22 cellular contexts compared by ENCODE assay signal in genomic region chr16:29025218-29025617, GRCh38. TPM values are rescaled to one million over a fixed set of nuclear protein-coding genes. Genes with fewer than 3 reads are reported as not detected.
A peak's percentile ranks its signal among the peaks of the same experiment; 100 is the strongest.
DNase-seq lines count a peak whose midpoint lies in the region; ATAC-seq and TF ChIP-seq lines count a peak whose summit lies in the region.
"Had no signal": no experiment of that assay in that cellular context is flagged by ENCODE, and none has a peak within 500 bp of the region (broad histone marks: within the 10 kb centered on the region; RNA-seq: fewer than 3 reads in every experiment).

No MANE protein-coding gene starts in this region.

- H3K36me3 ChIP-seq in CD4-positive, CD25-positive, alpha-beta regulatory T cell (ENCODE audit: control insufficient read depth, insufficient read depth, low read length) = no peaks in the 10 kb centered on the region
- no peaks in the 10 kb centered on the region for H3K36me3 ChIP-seq in naive thymus-derived CD4-positive, alpha-beta T cell (ENCODE audit: control insufficient read depth in 2 of 3, insufficient read depth in 3 of 3, low read length in 3 of 3)
- no peaks in the 10 kb centered on the region for H3K36me3 ChIP-seq in brain microvascular endothelial cell (replicated peaks)
- H3K36me3 ChIP-seq: ovary, right lobe of liver had no signal

- DNase-seq in activated CD4-positive, alpha-beta T cell treated with anti-CD3 and anti-CD28 coated beads for 36 hours = peak; percentile 38
- DNase-seq in activated CD4-positive, alpha-beta T cell treated with anti-CD3 and anti-CD28 coated beads, Interleukin-2, amount 50 U/mL, for 4 hours = no peak
- no peak for DNase-seq in CD4-positive, CD25-positive, alpha-beta regulatory T cell
- DNase-seq in T-helper 17 cell (no peak), brain microvascular endothelial cell (no peak)
- DNase-seq in naive thymus-derived CD4-positive, alpha-beta T cell = peak in 5 of 9 donors; percentile 24 to 49 (median 38)
- DNase-seq: DMS 273 treated with DMSO at 0.1 percent for 48 hours, erythroblast, GF-D8, IMR-90, kidney, NCI-H1694 treated with DMSO at 0.1 percent for 48 hours, NCI-H226, NCI-H82, ovary, right lobe of liver had no signal

- H3K9me3 ChIP-seq in CD4-positive, CD25-positive, alpha-beta regulatory T cell (ENCODE audit: control insufficient read depth in 2 of 2, low read length in 2 of 2) = no peaks in the 10 kb centered on the region
- H3K9me3 ChIP-seq in T-helper 17 cell (ENCODE audit: control insufficient read depth, low read length, poor library complexity, severe bottlenecking) = no peaks in the 10 kb centered on the region
- no peaks in the 10 kb centered on the region for H3K9me3 ChIP-seq in naive thymus-derived CD4-positive, alpha-beta T cell (ENCODE audit: control insufficient read depth in 2 of 3, low read length in 3 of 3)
- H3K9me3 ChIP-seq: ovary, right lobe of liver had no signal

- no peak for TF ChIP-seq CTCF in brain microvascular endothelial cell (IDR thresholded peaks at IDR 0.05; ENCODE audit: low read depth, low read length, missing control alignments)

- CTCF ChIA-PET in activated CD4-positive, alpha-beta T cell treated with anti-CD3 and anti-CD28 coated beads for 36 hours (lab: Charles Lee) = interaction anchor here (1.0 kb wide), 1 partner anchor 97 kb away, joined by 4 read pairs; no protein-coding TSS in a partner anchor
- CTCF ChIA-PET in naive thymus-derived CD4-positive, alpha-beta T cell (lab: Charles Lee) = interaction anchor here (0.5 to 1.2 kb wide), 2 partner anchors 18 to 39 kb away, joined by 3 to 6 read pairs; no protein-coding TSS in a partner anchor

- ATAC-seq in activated CD4-positive, alpha-beta T cell treated with anti-CD3 and anti-CD28 coated beads for 36 hours = no peak
- no peak for ATAC-seq in CD4-positive, CD25-positive, alpha-beta regulatory T cell (ENCODE audit: low read depth in 2 of 2)
- ATAC-seq in T-helper 17 cell = peak; percentile 27
- peak; percentile 32 for ATAC-seq in naive thymus-derived CD4-positive, alpha-beta T cell
- no peak for ATAC-seq in GM18861 (IDR thresholded peaks at IDR 0.05; ENCODE audit: unreplicated experiment)
- no peak for ATAC-seq in GM21447 (IDR thresholded peaks at IDR 0.05; ENCODE audit: unreplicated experiment)
- ATAC-seq: activated CD4-positive, CD25-positive, alpha-beta regulatory T cell treated with anti-CD3 and anti-CD28 coated beads, Interleukin-2, amount 50 U/mL, for 24 hours; right lobe of liver had no signal

- H3K9me3 Mint-ChIP-seq in activated CD4-positive, alpha-beta T cell treated with anti-CD3 and anti-CD28 coated beads for 36 hours (ENCODE audit: low read depth) = no peaks in the 10 kb centered on the region
- H3K9me3 Mint-ChIP-seq in CD4-positive, CD25-positive, alpha-beta regulatory T cell = peaks cover 0 to 1% (median 0%) of the 10 kb centered on the region in 7 donors
- peaks cover 0 to 1% (median 0%) of the 10 kb centered on the region in 11 donors for H3K9me3 Mint-ChIP-seq in naive thymus-derived CD4-positive, alpha-beta T cell

- no peak overlapping the region for H3K27ac ChIP-seq in CD4-positive, CD25-positive, alpha-beta regulatory T cell (ENCODE audit: insufficient read depth, low read length, poor library complexity, severe bottlenecking)
- peak overlapping the region; percentile 46 for H3K27ac ChIP-seq in naive thymus-derived CD4-positive, alpha-beta T cell (ENCODE audit: low read depth, low read length)
- no peak overlapping the region for H3K27ac ChIP-seq in brain microvascular endothelial cell
- H3K27ac ChIP-seq: HL-60, ovary, PC-9, right lobe of liver had no signal

- peaks cover 81% of the 10 kb centered on the region for H3K4me1 Mint-ChIP-seq in activated CD4-positive, alpha-beta T cell treated with anti-CD3 and anti-CD28 coated beads for 36 hours
- peaks cover 5 to 63% (median 27%) of the 10 kb centered on the region in 4 donors for H3K4me1 Mint-ChIP-seq in CD4-positive, CD25-positive, alpha-beta regulatory T cell
- peaks cover 24% of the 10 kb centered on the region for H3K4me1 Mint-ChIP-seq in T-helper 17 cell
- H3K4me1 Mint-ChIP-seq in naive thymus-derived CD4-positive, alpha-beta T cell = peaks cover 36 to 83% (median 62%) of the 10 kb centered on the region in 7 donors
- H3K4me1 Mint-ChIP-seq: B cell had no signal

- no peaks in the 10 kb centered on the region for H3K36me3 Mint-ChIP-seq in activated CD4-positive, alpha-beta T cell treated with anti-CD3 and anti-CD28 coated beads for 36 hours (ENCODE audit: low read depth)
- no peaks in the 10 kb centered on the region for H3K36me3 Mint-ChIP-seq in CD4-positive, CD25-positive, alpha-beta regulatory T cell
- H3K36me3 Mint-ChIP-seq in T-helper 17 cell (ENCODE audit: low read depth) = no peaks in the 10 kb centered on the region
- no peaks in the 10 kb centered on the region for H3K36me3 Mint-ChIP-seq in naive thymus-derived CD4-positive, alpha-beta T cell

- no peaks in the 10 kb centered on the region for H3K27me3 ChIP-seq in CD4-positive, CD25-positive, alpha-beta regulatory T cell (ENCODE audit: control insufficient read depth, insufficient read depth, low read length)
- H3K27me3 ChIP-seq in naive thymus-derived CD4-positive, alpha-beta T cell (ENCODE audit: control insufficient read depth in 2 of 2, insufficient read depth in 2 of 2, low read length in 2 of 2) = no peaks in the 10 kb centered on the region
- no peaks in the 10 kb centered on the region for H3K27me3 ChIP-seq in brain microvascular endothelial cell (replicated peaks)
- H3K27me3 ChIP-seq: ovary, right lobe of liver had no signal

- H3K4me3 ChIP-seq in CD4-positive, CD25-positive, alpha-beta regulatory T cell (ENCODE audit: low read depth, low read length) = no peak overlapping the region
- no peak overlapping the region for H3K4me3 ChIP-seq in naive thymus-derived CD4-positive, alpha-beta T cell (ENCODE audit: low read length)
- H3K4me3 ChIP-seq in brain microvascular endothelial cell (ENCODE audit: low read depth, low read length) = no peak overlapping the region
- H3K4me3 ChIP-seq: ovary, PC-9, right lobe of liver had no signal

- intact Hi-C loops in activated CD4-positive, alpha-beta T cell treated with anti-CD3 and anti-CD28 coated beads for 36 hours (cut with DNase I, micrococcal nuclease) = loop anchor here (5.0 to 10.0 kb wide), 2 partner anchors 53 to 720 kb away; partner anchors contain the start of genes C16orf54 (in 1 of the 2) and SPNS1 (in 1 of the 2)
- intact Hi-C loops in naive thymus-derived CD4-positive, alpha-beta T cell (cut with micrococcal nuclease) = loop anchor here in 1 of 2 donors (2.0 kb wide), 1 partner anchor 50 kb away; the partner anchor contains the start of gene SPNS1

- H3K27me3 Mint-ChIP-seq in activated CD4-positive, alpha-beta T cell treated with anti-CD3 and anti-CD28 coated beads for 36 hours = no peaks in the 10 kb centered on the region
- H3K27me3 Mint-ChIP-seq in CD4-positive, CD25-positive, alpha-beta regulatory T cell = no peaks in the 10 kb centered on the region
- H3K27me3 Mint-ChIP-seq in T-helper 17 cell = no peaks in the 10 kb centered on the region
- H3K27me3 Mint-ChIP-seq in naive thymus-derived CD4-positive, alpha-beta T cell = no peaks in the 10 kb centered on the region

- no peak overlapping the region for H3K4me3 Mint-ChIP-seq in activated CD4-positive, alpha-beta T cell treated with anti-CD3 and anti-CD28 coated beads for 36 hours
- peak overlapping the region in 2 of 4 donors; percentile 39 to 50 for H3K4me3 Mint-ChIP-seq in CD4-positive, CD25-positive, alpha-beta regulatory T cell
- H3K4me3 Mint-ChIP-seq in T-helper 17 cell = peak overlapping the region; percentile 28
- H3K4me3 Mint-ChIP-seq in naive thymus-derived CD4-positive, alpha-beta T cell = peak overlapping the region in 9 of 10 donors; percentile 40 to 80 (median 71)
- H3K4me3 Mint-ChIP-seq: B cell had no signal

- in situ Hi-C loops in brain microvascular endothelial cell (cut with HindIII; ENCODE audit: low pct_ligation_motif_present, low sequenced_read_pairs) = no loop called here

- H3K4me1 ChIP-seq in CD4-positive, CD25-positive, alpha-beta regulatory T cell (ENCODE audit: control insufficient read depth, insufficient read depth, low read length, poor library complexity, severe bottlenecking) = peaks cover 36% of the 10 kb centered on the region
- H3K4me1 ChIP-seq in naive thymus-derived CD4-positive, alpha-beta T cell (ENCODE audit: control insufficient read depth in 2 of 2, insufficient read depth in 2 of 2, low read length in 2 of 2) = peaks cover 27 to 56% of the 10 kb centered on the region in 2 donors
- H3K4me1 ChIP-seq: right lobe of liver had no signal

- POLR2A ChIA-PET in activated CD4-positive, alpha-beta T cell treated with anti-CD3 and anti-CD28 coated beads for 36 hours (lab: Charles Lee) = interaction anchor here (0.6 kb wide), 1 partner anchor 17 kb away, joined by 3 read pairs; no protein-coding TSS in a partner anchor
- POLR2A ChIA-PET in naive thymus-derived CD4-positive, alpha-beta T cell (lab: Charles Lee) = interaction anchor here (1.0 to 9.4 kb wide), 9 partner anchors 10 to 48 kb away, joined by 3 to 140 read pairs (median 4); partner anchors contain the start of gene LAT

- peak overlapping the region; percentile 71 for H3K27ac Mint-ChIP-seq in activated CD4-positive, alpha-beta T cell treated with anti-CD3 and anti-CD28 coated beads for 36 hours
- peak overlapping the region in 2 of 3 donors; percentile 31 to 85 for H3K27ac Mint-ChIP-seq in CD4-positive, CD25-positive, alpha-beta regulatory T cell
- H3K27ac Mint-ChIP-seq in T-helper 17 cell = peak overlapping the region; percentile 63
- H3K27ac Mint-ChIP-seq in naive thymus-derived CD4-positive, alpha-beta T cell = peak overlapping the region; percentile 4 to 96 (median 93)
- H3K27ac Mint-ChIP-seq: B cell had no signal

RNA-seq across cellular contexts. Expression of gene LAT, which starts 40.4 kb away (rescaled TPM):
- 100 to 1,000 TPM; 200 to 234 TPM for total RNA-seq in activated CD4-positive, alpha-beta T cell treated with anti-CD3 and anti-CD28 coated beads for 36 hours
- total RNA-seq in CD4-positive, CD25-positive, alpha-beta regulatory T cell = 282 TPM
- polyA plus RNA-seq in CD4-positive, CD25-positive, alpha-beta regulatory T cell = 100 to 1,000 TPM; 287 to 429 (median 317) TPM
- 100 to 1,000 TPM; 191 to 193 TPM for total RNA-seq in T-helper 17 cell
- total RNA-seq in naive thymus-derived CD4-positive, alpha-beta T cell = 100 to 1,000 TPM; 179 to 476 (median 342) TPM
- polyA plus RNA-seq in naive thymus-derived CD4-positive, alpha-beta T cell = 100 to 1,000 TPM; 317 to 445 TPM

RNA-seq across cellular contexts. Expression of gene SPNS1, which starts 50.6 kb away (rescaled TPM):
- 10 to 100 TPM; 12.7 to 14.2 TPM for total RNA-seq in activated CD4-positive, alpha-beta T cell treated with anti-CD3 and anti-CD28 coated beads for 36 hours
- total RNA-seq in CD4-positive, CD25-positive, alpha-beta regulatory T cell = 24.5 TPM
- 10 to 100 TPM; 22.3 to 32.9 (median 25.2) TPM for polyA plus RNA-seq in CD4-positive, CD25-positive, alpha-beta regulatory T cell
- 10 to 100 TPM; 24.4 to 28.1 TPM for total RNA-seq in T-helper 17 cell
- 10 to 100 TPM; 31.1 to 47.0 (median 42.1) TPM for total RNA-seq in naive thymus-derived CD4-positive, alpha-beta T cell
- 10 to 100 TPM; 22.6 to 40.4 TPM for polyA plus RNA-seq in naive thymus-derived CD4-positive, alpha-beta T cell

Comparison
In these comparisons a context has a peak if more than half of its experiments do, and no peak if none do; other contexts are left out.
1. DNase-seq: peak in activated CD4-positive, alpha-beta T cell treated with anti-CD3 and anti-CD28 coated beads for 36 hours (single experiment) and naive thymus-derived CD4-positive, alpha-beta T cell (5 of 9); none in activated CD4-positive, alpha-beta T cell treated with anti-CD3 and anti-CD28 coated beads, Interleukin-2, amount 50 U/mL, for 4 hours (0 of 2), CD4-positive, CD25-positive, alpha-beta regulatory T cell (0 of 3), T-helper 17 cell (0 of 3) and brain microvascular endothelial cell (single experiment).
2. ATAC-seq: peak in T-helper 17 cell (single experiment) and naive thymus-derived CD4-positive, alpha-beta T cell (single experiment); none in activated CD4-positive, alpha-beta T cell treated with anti-CD3 and anti-CD28 coated beads for 36 hours (single experiment), CD4-positive, CD25-positive, alpha-beta regulatory T cell (0 of 2), GM18861 (single experiment) and GM21447 (single experiment).
3. Peak in every context shown above with its lines, with median percentiles within 50 percentile points of each other: H3K27ac Mint-ChIP-seq.